ENCODE assay signal across 21 cellular contexts in the genomic region with DNA sequence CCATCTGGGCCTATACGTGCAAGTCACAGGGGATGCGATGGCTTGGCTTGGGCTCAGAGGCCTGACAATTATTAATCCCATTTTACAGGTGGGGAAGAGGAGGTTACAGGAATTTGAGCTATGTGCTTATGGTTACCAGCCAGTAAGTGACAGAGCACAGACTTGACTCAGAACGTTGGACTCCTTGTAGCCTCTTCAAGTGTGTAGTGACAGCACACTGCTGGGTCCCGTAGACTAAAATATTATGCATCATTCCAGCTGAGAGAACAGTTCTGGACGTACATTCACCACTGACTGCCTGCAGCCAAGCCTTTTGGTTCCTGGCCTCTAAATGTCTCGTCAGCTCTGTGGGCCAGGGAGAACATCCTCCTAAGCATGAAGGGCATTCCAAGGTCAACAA.
DNase-seq lines count a peak whose midpoint lies in the region; ATAC-seq and TF ChIP-seq lines count a peak whose summit lies in the region.
"Had no signal": no experiment of that assay in that cellular context is flagged by ENCODE, and none has a peak within 500 bp of the region (broad histone marks: within the 10 kb centered on the region; RNA-seq: fewer than 3 reads in every experiment).

No MANE protein-coding gene starts in this region.

- H3K9me3 ChIP-seq in NT2/D1 (ENCODE audit: insufficient read depth, low read length) (no peaks in the 10 kb centered on the region), skeletal muscle satellite cell (replicated peaks; ENCODE audit: low read length) (no peaks in the 10 kb centered on the region)
- H3K9me3 ChIP-seq: pancreas had no signal

- no peak overlapping the region for H3K4me3 Mint-ChIP-seq in natural killer cell treated with Interleukin-12 subunit alpha and Interleukin-12 subunit beta and Interleukin-15 and Interleukin-18, amount 100 ng/mL, for 72 hours
- H3K4me3 Mint-ChIP-seq: CD14-positive monocyte, naive B cell had no signal

- H3K27ac Mint-ChIP-seq in natural killer cell treated with Interleukin-12 subunit alpha and Interleukin-12 subunit beta and Interleukin-15 and Interleukin-18, amount 100 ng/mL, for 72 hours = no peak overlapping the region
- H3K27ac Mint-ChIP-seq: naive B cell had no signal

- no peaks in the 10 kb centered on the region for H3K36me3 Mint-ChIP-seq in natural killer cell treated with Interleukin-12 subunit alpha and Interleukin-12 subunit beta and Interleukin-15 and Interleukin-18, amount 100 ng/mL, for 72 hours
- H3K36me3 Mint-ChIP-seq: CD14-positive monocyte, naive B cell had no signal

- H3K4me2 ChIP-seq in skeletal muscle satellite cell (ENCODE audit: low read length) = no peak overlapping the region
- H3K4me2 ChIP-seq: KMS-11 had no signal

- peaks cover 0 to 2% of the 10 kb centered on the region in 2 donors for H3K27me3 Mint-ChIP-seq in natural killer cell treated with Interleukin-12 subunit alpha and Interleukin-12 subunit beta and Interleukin-15 and Interleukin-18, amount 100 ng/mL, for 72 hours

- H3K36me3 ChIP-seq in NT2/D1 (ENCODE audit: insufficient read depth, insufficient read length, low read length) (no peaks in the 10 kb centered on the region), skeletal muscle satellite cell (ENCODE audit: insufficient read depth, low read length) (no peaks in the 10 kb centered on the region)
- H3K36me3 ChIP-seq: pancreas had no signal

- DNase-seq in ELR (ENCODE audit: low read depth) = peak; percentile 65
- no peak for DNase-seq in NT2/D1 (ENCODE audit: low read depth, low spot score)
- peak; percentile 20 for DNase-seq in fibroblast of mammary gland (ENCODE audit: low read depth)
- DNase-seq in natural killer cell treated with Interleukin-12 subunit alpha and Interleukin-12 subunit beta and Interleukin-15 and Interleukin-18, amount 100 ng/mL, for 72 hours (ENCODE audit: low spot score) = no peak
- DNase-seq: activated CD4-positive, alpha-beta T cell treated with anti-CD3 and anti-CD28 coated beads for 48 hours; activated gamma-delta T cell treated with Interleukin-2 at 50 U/mL for 16 hours; amniotic stem cell; naive B cell; NCI-H1105; NCI-H526 treated with DMSO at 0.1 percent for 48 hours; pancreas; stimulated activated CD4-positive, alpha-beta T cell treated with anti-CD3 and anti-CD28 coated beads, Interleukin-4, amount 100 ng/mL, for 4 hours; stimulated activated CD8-positive, alpha-beta memory T cell treated with anti-CD3 and anti-CD28 coated beads, Interleukin-4, amount 100 ng/mL, for 48 hours had no signal

- no peak for ATAC-seq in natural killer cell treated with Interleukin-12 subunit alpha and Interleukin-12 subunit beta and Interleukin-15 and Interleukin-18, amount 100 ng/mL, for 72 hours
- no peak for ATAC-seq in GM19467 (IDR thresholded peaks at IDR 0.05; ENCODE audit: unreplicated experiment)
- no peak for ATAC-seq in HG03521 (IDR thresholded peaks at IDR 0.05; ENCODE audit: unreplicated experiment)

- H3K9me3 Mint-ChIP-seq in natural killer cell treated with Interleukin-12 subunit alpha and Interleukin-12 subunit beta and Interleukin-15 and Interleukin-18, amount 100 ng/mL, for 72 hours = peaks cover 3% of the 10 kb centered on the region

- no peaks in the 10 kb centered on the region for H3K27me3 ChIP-seq in NT2/D1 (ENCODE audit: insufficient read depth, insufficient read length)
- H3K27me3 ChIP-seq in skeletal muscle satellite cell (ENCODE audit: control insufficient read depth, insufficient read depth, low read length) = no peaks in the 10 kb centered on the region
- H3K27me3 ChIP-seq: pancreas had no signal

- no peak for TF ChIP-seq CTCF in fibroblast of mammary gland (conservative IDR thresholded peaks at IDR 0.05; ENCODE audit: control insufficient read depth, insufficient read depth, low read depth, low read length)

- H3K4me1 Mint-ChIP-seq in natural killer cell treated with Interleukin-12 subunit alpha and Interleukin-12 subunit beta and Interleukin-15 and Interleukin-18, amount 100 ng/mL, for 72 hours (ENCODE audit: low read depth in 2 of 2) = no peaks in the 10 kb centered on the region
- H3K4me1 Mint-ChIP-seq: CD14-positive monocyte, naive B cell had no signal

- H3K4me1 ChIP-seq in NT2/D1 (ENCODE audit: insufficient read depth, insufficient read length) (peaks cover 3% of the 10 kb centered on the region), skeletal muscle satellite cell (ENCODE audit: control insufficient read depth, insufficient read depth, low read length) (peaks cover 47% of the 10 kb centered on the region)
- H3K4me1 ChIP-seq: pancreas had no signal

- H3K4me3 ChIP-seq in NT2/D1 (ENCODE audit: insufficient read length, low read depth) (no peak overlapping the region), fibroblast of mammary gland (ENCODE audit: control insufficient read depth, low read depth, low read length) (no peak overlapping the region), skeletal muscle satellite cell (ENCODE audit: low read length) (no peak overlapping the region)
- H3K4me3 ChIP-seq: lung, pancreas, SK-N-MC, smooth muscle cell had no signal

- peak overlapping the region; percentile 50 for H3K9ac ChIP-seq in NT2/D1 (ENCODE audit: insufficient read length, low read depth)
- peak overlapping the region; percentile 72 for H3K9ac ChIP-seq in skeletal muscle satellite cell (ENCODE audit: low read depth, low read length)
- H3K9ac ChIP-seq: KMS-11 had no signal

Comparison
In these comparisons a context has a peak if more than half of its experiments do, and no peak if none do; other contexts are left out.
1. DNase-seq: peak in ELR (single experiment) and fibroblast of mammary gland (single experiment); none in NT2/D1 (single experiment) and natural killer cell treated with Interleukin-12 subunit alpha and Interleukin-12 subunit beta and Interleukin-15 and Interleukin-18, amount 100 ng/mL, for 72 hours (single experiment).